Comparison of ENCODE assay signal across 16 cellular contexts in the genomic region with DNA sequence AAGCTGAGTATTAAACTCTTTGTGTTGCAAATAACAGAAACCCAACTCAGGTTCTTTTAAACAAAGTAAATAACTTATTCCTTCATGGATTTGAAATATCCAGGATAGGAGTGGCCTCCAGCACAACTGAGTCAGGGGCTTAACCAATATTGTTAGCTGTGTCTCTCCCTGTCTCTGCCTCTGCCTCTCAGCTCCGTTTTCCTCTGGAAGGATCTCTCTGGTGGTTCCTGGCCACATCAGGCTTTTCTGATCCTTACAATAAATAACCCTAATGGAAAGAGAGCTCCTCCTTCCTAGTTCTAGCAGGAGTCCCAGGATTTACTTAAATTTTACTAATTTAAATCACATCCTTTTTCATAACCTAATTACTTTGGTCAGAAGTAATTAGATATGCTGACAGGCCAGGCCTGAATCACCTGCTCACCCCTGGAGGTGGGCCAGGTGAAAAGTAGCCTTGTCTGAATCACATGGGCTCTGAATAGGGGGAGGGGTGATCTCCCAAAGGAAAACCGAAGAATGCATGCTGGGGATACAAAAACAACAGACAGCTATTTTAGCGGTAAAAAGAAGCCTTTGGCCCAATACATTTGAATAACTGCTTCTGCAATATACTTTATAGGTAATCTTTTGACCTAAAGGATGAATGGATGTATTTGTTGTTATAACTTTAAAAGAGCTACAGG.
A peak's percentile ranks its signal among the peaks of the same experiment; 100 is the strongest.
DNase-seq lines count a peak whose midpoint lies in the region; ATAC-seq and TF ChIP-seq lines count a peak whose summit lies in the region.
"Had no signal": no experiment of that assay in that cellular context is flagged by ENCODE, and none has a peak within 500 bp of the region (broad histone marks: within the 10 kb centered on the region; RNA-seq: fewer than 3 reads in every experiment).

No MANE protein-coding gene starts in this region.

- no peak overlapping the region for H2AK5ac ChIP-seq in mesenchymal stem cell (ENCODE audit: low read length, severe bottlenecking)

- no peak overlapping the region for H4K8ac ChIP-seq in mesenchymal stem cell (ENCODE audit: low read length)

- H3K27ac ChIP-seq in HUES48 (ENCODE audit: low read depth, low read length) (peak overlapping the region; percentile 24), mesenchymal stem cell (ENCODE audit: low read length, poor library complexity, severe bottlenecking) (no peak overlapping the region)
- H3K27ac ChIP-seq: pancreas had no signal

- no peaks in the 10 kb centered on the region for H3K36me3 ChIP-seq in HUES48 (ENCODE audit: control insufficient read depth, insufficient read depth, low read length)
- no peaks in the 10 kb centered on the region for H3K36me3 ChIP-seq in mesenchymal stem cell (ENCODE audit: control insufficient read depth in 1 of 2, insufficient read depth in 2 of 2, low read depth in 1 of 2, low read length in 2 of 2)
- H3K36me3 ChIP-seq: pancreas had no signal

- no peak overlapping the region for H2BK120ac ChIP-seq in mesenchymal stem cell (ENCODE audit: low read depth, low read length)

- no peak overlapping the region for H4K91ac ChIP-seq in mesenchymal stem cell (ENCODE audit: low read length)

- no peaks in the 10 kb centered on the region for H3K79me1 ChIP-seq in mesenchymal stem cell (replicated peaks; ENCODE audit: low read length, poor library complexity, severe bottlenecking)

- H3K4me3 ChIP-seq in HUES48 (ENCODE audit: low read depth, low read length) (no peak overlapping the region), mesenchymal stem cell (ENCODE audit: insufficient read depth in 1 of 2, low read depth in 1 of 2, low read length in 2 of 2) (no peak overlapping the region)
- H3K4me3 ChIP-seq: K562, pancreas had no signal

- H3K4me1 ChIP-seq in HUES48 (ENCODE audit: control insufficient read depth, insufficient read depth, low read length) (peaks cover 26% of the 10 kb centered on the region), mesenchymal stem cell (ENCODE audit: control insufficient read depth, insufficient read depth, low read depth, low read length) (no peaks in the 10 kb centered on the region)
- H3K4me1 ChIP-seq: Caco-2, pancreas had no signal

- H3K14ac ChIP-seq in mesenchymal stem cell (ENCODE audit: low read length in 2 of 2): no peak overlapping the region

- H3K27me3 ChIP-seq in HUES48 (ENCODE audit: control insufficient read depth, insufficient read depth, low read length) (no peaks in the 10 kb centered on the region), mesenchymal stem cell (ENCODE audit: control insufficient read depth in 1 of 2, insufficient read depth in 1 of 2, low read length in 2 of 2) (peaks cover 0 to 6% of the 10 kb centered on the region in 2 experiments)
- H3K27me3 ChIP-seq: pancreas had no signal

- no peak overlapping the region for H2BK15ac ChIP-seq in mesenchymal stem cell (ENCODE audit: low read depth, poor library complexity, severe bottlenecking)

- peak overlapping the region; percentile 63 for H3K27ac Mint-ChIP-seq in central memory CD8-positive, alpha-beta T cell (ENCODE audit: low read depth)
- H3K27ac Mint-ChIP-seq: activated B cell treated with CpG ODN at 0.5 μM for 24 hours; activated CD4-positive, alpha-beta memory T cell treated with anti-CD3 and anti-CD28 coated beads, Interleukin-2, amount 10 ng/mL, durations not matched to agents 7 days and 5 days; activated naive CD4-positive, alpha-beta T cell treated with anti-CD3 and anti-CD28 coated beads, Interleukin-2, amount 50 U/mL, for 24 hours; activated T-cell treated with anti-CD3 and anti-CD28 coated beads, Interleukin-2, amount 50 U/mL, for 24 hours had no signal

- peaks cover 50% of the 10 kb centered on the region for H3K4me1 Mint-ChIP-seq in central memory CD8-positive, alpha-beta T cell
- H3K4me1 Mint-ChIP-seq: activated B cell treated with CpG ODN at 0.5 μM for 24 hours had no signal

- no peaks in the 10 kb centered on the region for H3K9me3 Mint-ChIP-seq in central memory CD8-positive, alpha-beta T cell
- H3K9me3 Mint-ChIP-seq: activated B cell treated with CpG ODN at 0.5 μM for 24 hours; activated CD4-positive, alpha-beta memory T cell treated with anti-CD3 and anti-CD28 coated beads, Interleukin-2, amount 10 ng/mL, durations not matched to agents 7 days and 5 days; activated naive CD4-positive, alpha-beta T cell treated with anti-CD3 and anti-CD28 coated beads, Interleukin-2, amount 50 U/mL, for 24 hours; activated T-cell treated with anti-CD3 and anti-CD28 coated beads, Interleukin-2, amount 50 U/mL, for 24 hours had no signal

- H2AFZ ChIP-seq in mesenchymal stem cell (ENCODE audit: low read depth, low read length): no peak overlapping the region

- 47% methylated on average over 2 of the region's 3 CpGs for WGBS in mesenchymal stem cell

- no peaks in the 10 kb centered on the region for H3K36me3 Mint-ChIP-seq in central memory CD8-positive, alpha-beta T cell (ENCODE audit: insufficient read depth)
- H3K36me3 Mint-ChIP-seq: activated naive CD4-positive, alpha-beta T cell treated with anti-CD3 and anti-CD28 coated beads, Interleukin-2, amount 50 U/mL, for 24 hours had no signal

- H3K9me3 ChIP-seq in HUES48 (ENCODE audit: control insufficient read depth, insufficient read depth, low read length) (no peaks in the 10 kb centered on the region; the same call in 1 of the 2 replicates), mesenchymal stem cell (ENCODE audit: control insufficient read depth, low read length) (no peaks in the 10 kb centered on the region)
- H3K9me3 ChIP-seq: Caco-2, pancreas had no signal

- DNase-seq in COR-L47 (lab: John Stamatoyannopoulos, UW) (peak; percentile 1), iPS-NIHi11 (ENCODE audit: low spot score) (peak; percentile 39), DMS153 treated with DMSO at 0.1 percent for 48 hours (lab: John Stamatoyannopoulos, UW; ENCODE audit: unreplicated experiment) (no peak), mesenchymal stem cell (no peak), HEK293T (ENCODE audit: extremely low spot score) (no peak)
- no peak for DNase-seq in central memory CD8-positive, alpha-beta T cell (ENCODE audit: low spot score in 2 of 2)
- DNase-seq: activated B cell treated with CpG ODN at 0.5 μM for 24 hours; activated CD4-positive, alpha-beta memory T cell treated with anti-CD3 and anti-CD28 coated beads, Interleukin-2, amount 10 ng/mL, durations not matched to agents 7 days and 5 days; activated T-cell treated with anti-CD3 and anti-CD28 coated beads, Interleukin-2, amount 50 U/mL, for 24 hours; Caco-2; NCI-H345; pancreas; T-helper 2 cell had no signal

- no peak overlapping the region for H3K4ac ChIP-seq in mesenchymal stem cell (ENCODE audit: low read depth in 1 of 2, low read length in 2 of 2)

- H3K9ac ChIP-seq in HUES48 (ENCODE audit: low read depth, low read length): no peak overlapping the region
- H3K9ac ChIP-seq in mesenchymal stem cell (ENCODE audit: low read length): no peak overlapping the region

- H3K4me3 Mint-ChIP-seq in central memory CD8-positive, alpha-beta T cell: peak overlapping the region; percentile 40
- H3K4me3 Mint-ChIP-seq: activated B cell treated with CpG ODN at 0.5 μM for 24 hours; activated CD4-positive, alpha-beta memory T cell treated with anti-CD3 and anti-CD28 coated beads, Interleukin-2, amount 10 ng/mL, durations not matched to agents 7 days and 5 days; activated naive CD4-positive, alpha-beta T cell treated with anti-CD3 and anti-CD28 coated beads, Interleukin-2, amount 50 U/mL, for 24 hours; activated T-cell treated with anti-CD3 and anti-CD28 coated beads, Interleukin-2, amount 50 U/mL, for 24 hours had no signal

- H3K23ac ChIP-seq in mesenchymal stem cell (ENCODE audit: low read length in 2 of 2): no peak overlapping the region

- POLR2A ChIA-PET in HEK293T (lab: Yijun Ruan, JAX): no interaction called here

- no peak overlapping the region for H2BK12ac ChIP-seq in mesenchymal stem cell (ENCODE audit: low read length in 2 of 2)

- no peak overlapping the region for H2BK5ac ChIP-seq in mesenchymal stem cell (ENCODE audit: low read depth, low read length, poor library complexity, severe bottlenecking)

- no peaks in the 10 kb centered on the region for H3K27me3 Mint-ChIP-seq in central memory CD8-positive, alpha-beta T cell
- H3K27me3 Mint-ChIP-seq: activated CD4-positive, alpha-beta memory T cell treated with anti-CD3 and anti-CD28 coated beads, Interleukin-2, amount 10 ng/mL, durations not matched to agents 7 days and 5 days had no signal

- H3K4me2 ChIP-seq in mesenchymal stem cell (ENCODE audit: low read length, poor library complexity, severe bottlenecking): no peak overlapping the region

- no peak for ATAC-seq in central memory CD8-positive, alpha-beta T cell (replicated peaks; ENCODE audit: extremely low read depth, poor library complexity, severe bottlenecking)
- ATAC-seq: K562, pancreas had no signal

- CTCF ChIA-PET in HEK293T (lab: Yijun Ruan, JAX): interaction anchor here (0.6 kb wide), 1 partner anchor 16 kb away, joined by 3 read pairs; no protein-coding TSS in a partner anchor

- no peak overlapping the region for H3K18ac ChIP-seq in mesenchymal stem cell (ENCODE audit: low read depth in 1 of 2, low read length in 2 of 2)

TF ChIP-seq in HEK293T, 16 proteins besides CTCF, POLR2A, EP300 and RAD21:
- TF ChIP-seq BHLHE40 (IDR thresholded peaks at IDR 0.05; ENCODE audit: borderline replicate concordance) (no peak), LEF1 (IDR thresholded peaks at IDR 0.05; ENCODE audit: borderline replicate concordance) (no peak)

Comparison
In these comparisons a context has a peak if more than half of its experiments do, and no peak if none do; other contexts are left out.
1. DNase-seq: peak in COR-L47 (single experiment) and iPS-NIHi11 (single experiment); none in central memory CD8-positive, alpha-beta T cell (0 of 2), DMS153 treated with DMSO at 0.1 percent for 48 hours (single experiment), mesenchymal stem cell (single experiment) and HEK293T (single experiment).